26 cellular contexts compared by ENCODE assay signal in genomic region chr12:16555630-16556029, GRCh38. TPM values are rescaled to one million over a fixed set of nuclear protein-coding genes. Genes with fewer than 3 reads are reported as not detected.
A peak's percentile ranks its signal among the peaks of the same experiment; 100 is the strongest.
DNase-seq lines count a peak whose midpoint lies in the region; ATAC-seq and TF ChIP-seq lines count a peak whose summit lies in the region.
"Had no signal": no experiment of that assay in that cellular context is flagged by ENCODE, and none has a peak within 500 bp of the region (broad histone marks: within the 10 kb centered on the region; RNA-seq: fewer than 3 reads in every experiment).

No MANE protein-coding gene starts in this region.

- CTCF ChIA-PET in IMR-90 (lab: Yijun Ruan, JAX): no interaction called here

- dilution Hi-C loops in IMR-90 (cut with HindIII; ENCODE audit: low sequenced_read_pairs, unreplicated experiment): no loop called here

- no peak overlapping the region; the same call in 1 of the 2 replicates for H3K4ac ChIP-seq in IMR-90 (ENCODE audit: low read depth, low read length)
- H3K4ac ChIP-seq in mesendoderm (ENCODE audit: low read depth, low read length): no peak overlapping the region

- H3K14ac ChIP-seq in IMR-90 (replicated peaks; ENCODE audit: low read depth, low read length): 0 out of 2 replicates have a peak overlapping the region, but pooled peaks have one; percentile 83

- H3K56ac ChIP-seq in IMR-90 (ENCODE audit: extremely low read depth, insufficient read depth, low read length) (no peak overlapping the region), mesendoderm (ENCODE audit: low read length) (no peak overlapping the region)

- H3K4me3 ChIP-seq in IMR-90 (ENCODE audit: insufficient read depth, low read depth, low read length) (no peak overlapping the region), mesendoderm (ENCODE audit: low read length) (no peak overlapping the region), ovary (no peak overlapping the region)
- H3K4me3 ChIP-seq: esophagus muscularis mucosa, right lobe of liver, upper lobe of right lung had no signal

- peaks cover 1% of the 10 kb centered on the region for H3K4me1 Mint-ChIP-seq in glutamatergic neuron (ENCODE audit: low read depth, unreplicated experiment)
- H3K4me1 Mint-ChIP-seq: activated naive CD4-positive, alpha-beta T cell treated with anti-CD3 and anti-CD28 coated beads, Interleukin-2, amount 10 ng/mL, durations not matched to agents 7 days and 5 days; stimulated activated naive CD8-positive, alpha-beta T cell treated with anti-CD3 and anti-CD28 coated beads, Interleukin-15, amount 100 ng/mL, for 72 hours had no signal

- H2AK5ac ChIP-seq in IMR-90 (ENCODE audit: low read depth, low read length) (no peak overlapping the region), mesendoderm (ENCODE audit: low read length) (no peak overlapping the region)

- H3K9me3 ChIP-seq in IMR-90 (ENCODE audit: control insufficient read depth, insufficient read depth, low read length) (no peaks in the 10 kb centered on the region), ovary (no peaks in the 10 kb centered on the region)
- H3K9me3 ChIP-seq: esophagus muscularis mucosa, neutrophil, right lobe of liver, upper lobe of right lung had no signal

- H3K36me3 ChIP-seq in IMR-90 (ENCODE audit: control insufficient read depth, insufficient read depth, low read length) (no peaks in the 10 kb centered on the region), mesendoderm (ENCODE audit: control insufficient read depth, insufficient read depth, low read length) (no peaks in the 10 kb centered on the region), ovary (no peaks in the 10 kb centered on the region)
- H3K36me3 ChIP-seq: neutrophil, right lobe of liver, upper lobe of right lung had no signal

- H2BK5ac ChIP-seq in IMR-90 (ENCODE audit: low read depth, low read length, poor library complexity, severe bottlenecking) (no peak overlapping the region), mesendoderm (ENCODE audit: low read length) (no peak overlapping the region)

- no TSS peak for BruUV-seq in IMR-90 (replicated peaks; lab: Mats Ljungman, UMichigan)

- H3K27me3 ChIP-seq in IMR-90 (ENCODE audit: control insufficient read depth, insufficient read depth, low read length) (no peaks in the 10 kb centered on the region), mesendoderm (ENCODE audit: insufficient read depth, low read length, poor library complexity) (no peaks in the 10 kb centered on the region), ovary (no peaks in the 10 kb centered on the region)
- H3K27me3 ChIP-seq: esophagus muscularis mucosa, neutrophil, right lobe of liver, upper lobe of right lung had no signal

- H3K4me2 ChIP-seq in IMR-90 (ENCODE audit: low read depth, low read length) (peak overlapping the region; percentile 6; the same call in 1 of the 2 replicates), mesendoderm (ENCODE audit: low read length) (no peak overlapping the region)

- no peaks in the 10 kb centered on the region for H3K79me2 ChIP-seq in mesendoderm (ENCODE audit: control insufficient read depth, insufficient read depth, low read length)

- in situ Hi-C loops in IMR-90 (cut with MboI; ENCODE audit: low sequenced_read_pairs): no loop called here

- intact Hi-C loops in IMR-90 (cut with micrococcal nuclease): loop anchor here (2.0 kb wide), 1 partner anchor 49 kb away; no protein-coding TSS in a partner anchor
- intact Hi-C loops in ovary (cut with DNase I): no loop called here

- H2AK9ac ChIP-seq in IMR-90 (replicated peaks; ENCODE audit: low read depth, low read length, poor library complexity): no peak overlapping the region

- no peak overlapping the region for H2BK120ac ChIP-seq in IMR-90 (ENCODE audit: low read depth, low read length)
- no peak overlapping the region for H2BK120ac ChIP-seq in mesendoderm (ENCODE audit: low read depth, low read length)

- H3K9ac ChIP-seq in IMR-90 (ENCODE audit: low read depth, low read length): no peak overlapping the region
- no peak overlapping the region for H3K9ac ChIP-seq in mesendoderm (ENCODE audit: low read length)

- no peak for TF ChIP-seq RAD21 in IMR-90 (IDR thresholded peaks at IDR 0.05; ENCODE audit: low read length)

- no peaks in the 10 kb centered on the region for H3K4me1 ChIP-seq in IMR-90 (ENCODE audit: control insufficient read depth, insufficient read depth, low read length)
- no peaks in the 10 kb centered on the region for H3K4me1 ChIP-seq in mesendoderm (ENCODE audit: control insufficient read depth, low read depth, low read length)
- H3K4me1 ChIP-seq in ovary (ENCODE audit: insufficient read depth): no peaks in the 10 kb centered on the region
- H3K4me1 ChIP-seq: esophagus muscularis mucosa, right lobe of liver, upper lobe of right lung had no signal

- H3K9me1 ChIP-seq in IMR-90 (ENCODE audit: insufficient read depth, low read length): no peaks in the 10 kb centered on the region

- no peak overlapping the region for H3K27ac ChIP-seq in IMR-90 (ENCODE audit: insufficient read depth, low read length)
- H3K27ac ChIP-seq in epithelial cell of prostate: peak overlapping the region; percentile 13
- H3K27ac ChIP-seq in mesendoderm (ENCODE audit: low read depth, low read length): no peak overlapping the region
- no peak overlapping the region for H3K27ac ChIP-seq in ovary
- H3K27ac ChIP-seq: esophagus muscularis mucosa, neutrophil, right lobe of liver, upper lobe of right lung, VCaP had no signal

- H4K20me1 ChIP-seq in IMR-90 (ENCODE audit: insufficient read depth, low read length): no peaks in the 10 kb centered on the region

- DNase-seq in AG20443 (ENCODE audit: low spot score) (peak; percentile 41), IMR-90 (peak; percentile 87), epithelial cell of prostate (ENCODE audit: low read depth, low spot score) (no peak), mesendoderm (peak; percentile 65), glutamatergic neuron (no peak), mucosa of gallbladder (ENCODE audit: low spot score) (no peak), NCI-H526 (lab: John Stamatoyannopoulos, UW) (no peak), ovary (no peak)
- DNase-seq: activated CD4-positive, alpha-beta T cell treated with anti-CD3 and anti-CD28 coated beads, Interleukin-2, amount 50 U/mL, for 48 hours; activated naive CD4-positive, alpha-beta T cell treated with anti-CD3 and anti-CD28 coated beads, Interleukin-2, amount 10 ng/mL, durations not matched to agents 7 days and 5 days; activated T-cell treated with anti-CD3 and anti-CD28 coated beads, Interleukin-2, amount 50 U/mL, for 1 hour; CD8-positive, alpha-beta T cell; hippocampal formation; KBM-7; midbrain; NCI-H2081; NCI-H510A; right lobe of liver; SIG-M5; stimulated activated naive CD8-positive, alpha-beta T cell treated with anti-CD3 and anti-CD28 coated beads, Interleukin-15, amount 100 ng/mL, for 72 hours; upper lobe of right lung had no signal

- peak; percentile 85 for ATAC-seq in IMR-90 (ENCODE audit: low read depth)
- ATAC-seq: CD8-positive, alpha-beta T cell; right lobe of liver; stimulated activated naive CD8-positive, alpha-beta T cell treated with anti-CD3 and anti-CD28 coated beads, Interleukin-15, amount 100 ng/mL, for 72 hours; upper lobe of right lung had no signal

- no peaks in the 10 kb centered on the region for H3K27me3 Mint-ChIP-seq in glutamatergic neuron (ENCODE audit: unreplicated experiment)
- H3K27me3 Mint-ChIP-seq: activated naive CD4-positive, alpha-beta T cell treated with anti-CD3 and anti-CD28 coated beads, Interleukin-2, amount 10 ng/mL, durations not matched to agents 7 days and 5 days; stimulated activated naive CD8-positive, alpha-beta T cell treated with anti-CD3 and anti-CD28 coated beads, Interleukin-15, amount 100 ng/mL, for 72 hours had no signal

- peak overlapping the region; percentile 24 for H2AFZ ChIP-seq in IMR-90 (replicated peaks; ENCODE audit: low read length, poor library complexity)

- TF ChIP-seq EP300 in ovary (IDR thresholded peaks at IDR 0.05): no peak

- WGBS in IMR-90 (ENCODE audit: extremely low coverage in 2 of 2, insufficient read length in 1 of 2), 2 experiments: 16% methylated on average over 4 of the region's 7 CpGs; no CpG with 5 or more reads in 1 of the 2 experiments
- no CpG with 5 or more reads among the region's 7 CpGs for WGBS in mesendoderm (ENCODE audit: extremely low coverage, insufficient coverage, low lambda C conversion rate)
- 19 to 34% (median 24%) methylated on average over 7 of the region's 7 CpGs for WGBS in ovary, 3 donors

- H3K4me3 Mint-ChIP-seq in glutamatergic neuron (ENCODE audit: unreplicated experiment): no peak overlapping the region
- H3K4me3 Mint-ChIP-seq: activated naive CD4-positive, alpha-beta T cell treated with anti-CD3 and anti-CD28 coated beads, Interleukin-2, amount 10 ng/mL, durations not matched to agents 7 days and 5 days; CD8-positive, alpha-beta T cell; stimulated activated naive CD8-positive, alpha-beta T cell treated with anti-CD3 and anti-CD28 coated beads, Interleukin-15, amount 100 ng/mL, for 72 hours had no signal

- peak overlapping the region; percentile 75; the same call in 1 of the 2 replicates for H2BK20ac ChIP-seq in IMR-90 (ENCODE audit: low read depth, low read length)

- H3K79me1 ChIP-seq in IMR-90 (ENCODE audit: low read depth in 1 of 2, low read length in 2 of 2) (no peaks in the 10 kb centered on the region), mesendoderm (ENCODE audit: low read length) (no peaks in the 10 kb centered on the region)

- H3K23ac ChIP-seq in IMR-90 (ENCODE audit: low read depth, low read length) (0 out of 2 replicates have a peak overlapping the region, but pooled peaks have one; percentile 26), mesendoderm (ENCODE audit: low read length) (no peak overlapping the region)

- POLR2A ChIA-PET in IMR-90 (lab: Charles Lee; ENCODE audit: unreplicated experiment): no interaction called here

- H2BK15ac ChIP-seq in IMR-90 (ENCODE audit: low read depth, low read length): no peak overlapping the region
- no peak overlapping the region for H2BK15ac ChIP-seq in mesendoderm (replicated peaks; ENCODE audit: low read depth)

- H3K18ac ChIP-seq in IMR-90 (ENCODE audit: low read depth, low read length) (peak overlapping the region; percentile 33; the same call in 1 of the 2 replicates), mesendoderm (ENCODE audit: low read length) (no peak overlapping the region)

- H3K27ac Mint-ChIP-seq in glutamatergic neuron (ENCODE audit: unreplicated experiment): no peak overlapping the region
- H3K27ac Mint-ChIP-seq: activated naive CD4-positive, alpha-beta T cell treated with anti-CD3 and anti-CD28 coated beads, Interleukin-2, amount 10 ng/mL, durations not matched to agents 7 days and 5 days; CD8-positive, alpha-beta T cell; stimulated activated naive CD8-positive, alpha-beta T cell treated with anti-CD3 and anti-CD28 coated beads, Interleukin-15, amount 100 ng/mL, for 72 hours had no signal

- H3K36me3 Mint-ChIP-seq in glutamatergic neuron (ENCODE audit: unreplicated experiment): no peaks in the 10 kb centered on the region
- H3K36me3 Mint-ChIP-seq: activated naive CD4-positive, alpha-beta T cell treated with anti-CD3 and anti-CD28 coated beads, Interleukin-2, amount 10 ng/mL, durations not matched to agents 7 days and 5 days; CD8-positive, alpha-beta T cell had no signal

- H4K91ac ChIP-seq in IMR-90 (ENCODE audit: insufficient read depth, low read depth, low read length): no peak overlapping the region

- H4K5ac ChIP-seq in IMR-90 (ENCODE audit: low read depth, low read length) (no peak overlapping the region), mesendoderm (ENCODE audit: low read length) (no peak overlapping the region)

- TF ChIP-seq CTCF in IMR-90 (conservative IDR thresholded peaks at IDR 0.05; ENCODE audit: low read depth, low read length): no peak
- no peak for TF ChIP-seq CTCF in glutamatergic neuron (IDR thresholded peaks at IDR 0.05; ENCODE audit: partially characterized antibody, unreplicated experiment)
- no peak for TF ChIP-seq CTCF in ovary (IDR thresholded peaks at IDR 0.05)

- H3K9me3 Mint-ChIP-seq in glutamatergic neuron (ENCODE audit: unreplicated experiment): no peaks in the 10 kb centered on the region
- H3K9me3 Mint-ChIP-seq: stimulated activated naive CD8-positive, alpha-beta T cell treated with anti-CD3 and anti-CD28 coated beads, Interleukin-15, amount 100 ng/mL, for 72 hours had no signal

- peak overlapping the region in 1 of 2 experiments; percentile 4; a peak in 2 of 4 replicates for H4K8ac ChIP-seq in IMR-90 (ENCODE audit: low read depth in 2 of 2, low read length in 2 of 2)
- H4K8ac ChIP-seq in mesendoderm (ENCODE audit: low read depth, low read length): no peak overlapping the region

- TF ChIP-seq POLR2A in IMR-90 (IDR thresholded peaks at IDR 0.05; ENCODE audit: low read depth, low read length) (no peak), ovary (IDR thresholded peaks at IDR 0.05) (no peak)

RNA-seq across cellular contexts. Expression of gene LMO3, which starts 50.3 kb away (rescaled TPM):
- total RNA-seq in IMR-90 (2012; rRNA removed) (0.54 and 1.7 TPM in 2 replicates), glutamatergic neuron (ENCODE audit: unreplicated experiment) (0.78 TPM), mucosa of gallbladder (8.1 TPM), ovary (1 to 10 TPM; 1.3 to 7.9 (median 5.0) TPM)
- polyA plus RNA-seq in IMR-90 (2012; rRNA removed) (0.49 and 0.84 TPM in 2 replicates), ovary (10 to 100 TPM in 1 of 2 donors, under 1 TPM in 1; 0.97 to 11.7 TPM)
- polyA plus RNA-seq in IMR-90 (2012; cell fraction: cytosol; rRNA removed): 0.18 and 3.0 TPM in 2 replicates
- 0.32 and 0.63 TPM in 2 replicates for polyA plus RNA-seq in IMR-90 (2012; cell fraction: nucleus; rRNA removed; ENCODE audit: low replicate concordance)
- 0.67 TPM for polyA plus RNA-seq in mesendoderm (2013, experiment 1 of 2)
- 0.67 TPM for polyA plus RNA-seq in mesendoderm (2013, experiment 2 of 2)
- total RNA-seq: CD8-positive, alpha-beta T cell; dermis microvascular lymphatic vessel endothelial cell; T-helper 1 cell treated with Interleukin-12 subunit alpha and Interleukin-12 subunit beta and Interleukin-4 antibody, amounts not matched to agents 30 ng/mL and 1 ng/mL, for 36 hours had no signal

Comparison
In these comparisons a context has a peak if more than half of its experiments do, and no peak if none do; other contexts are left out.
1. DNase-seq: peak in AG20443 (single experiment), IMR-90 (single experiment) and mesendoderm (single experiment); none in epithelial cell of prostate (single experiment), glutamatergic neuron (single experiment), mucosa of gallbladder (single experiment), NCI-H526 (0 of 2) and ovary (0 of 5).